1 cellular context compared by ENCODE assay signal in genomic region chr19:45505996-45506245, GRCh38.
TF ChIP-seq lines count a peak whose summit lies in the region.

No MANE protein-coding gene starts in this region.

TF ChIP-seq in GM12878, 131 proteins besides CTCF, POLR2A, EP300 and RAD21:
- TF ChIP-seq NR2C1 (IDR thresholded peaks at IDR 0.05) (no peak), CBX5 (IDR thresholded peaks at IDR 0.05; ENCODE audit: low read depth) (no peak), PML (IDR thresholded peaks at IDR 0.05; ENCODE audit: low read length) (0 out of 2 replicates have a peak, but pooled peaks have one; percentile 2)
